Comparison of ENCODE assay signal across 25 cellular contexts in genomic region chr12:124664395-124665111, GRCh38.
DNase-seq lines count a peak whose midpoint lies in the region; ATAC-seq and TF ChIP-seq lines count a peak whose summit lies in the region.
"Had no signal": no experiment of that assay in that cellular context is flagged by ENCODE, and none has a peak within 500 bp of the region (broad histone marks: within the 10 kb centered on the region; RNA-seq: fewer than 3 reads in every experiment).

No MANE protein-coding gene starts in this region.

- H3K4me3 ChIP-seq in naive thymus-derived CD4-positive, alpha-beta T cell (ENCODE audit: low read length), result no peak overlapping the region
- no peak overlapping the region for H3K4me3 ChIP-seq in CD4-positive, alpha-beta memory T cell (ENCODE audit: low read length in 2 of 2)
- H3K4me3 ChIP-seq: SJCRH30 had no signal

- CTCF ChIA-PET in naive thymus-derived CD4-positive, alpha-beta T cell (lab: Charles Lee), result no interaction called here
- CTCF ChIA-PET in activated CD8-positive, alpha-beta T cell treated with anti-CD3 and anti-CD28 coated beads for 36 hours (lab: Charles Lee), result no interaction called here
- CTCF ChIA-PET in CD4-positive, alpha-beta memory T cell (lab: Charles Lee; ENCODE audit: partially characterized antibody), result no interaction called here

- H3K27me3 ChIP-seq in naive thymus-derived CD4-positive, alpha-beta T cell (ENCODE audit: control insufficient read depth in 2 of 2, insufficient read depth in 2 of 2, low read length in 2 of 2), result no peaks in the 10 kb centered on the region
- H3K27me3 ChIP-seq in CD4-positive, alpha-beta memory T cell (ENCODE audit: insufficient read depth, low read length), result no peaks in the 10 kb centered on the region
- H3K27me3 ChIP-seq: SJCRH30 had no signal

- H3K27ac ChIP-seq in naive thymus-derived CD4-positive, alpha-beta T cell (ENCODE audit: low read depth, low read length), result no peak overlapping the region
- no peak overlapping the region for H3K27ac ChIP-seq in CD4-positive, alpha-beta memory T cell (ENCODE audit: low read depth, low read length)
- H3K27ac ChIP-seq: parathyroid adenoma, SJCRH30 had no signal

- H3K27ac Mint-ChIP-seq in CD14-positive monocyte, result peak overlapping the region; percentile 8 to 89 (median 79)
- H3K27ac Mint-ChIP-seq in dendritic cell treated with granulocyte-macrophage colony-stimulating factor and Interleukin-4, amounts not matched to agents 40 ng/mL and 50 ng/mL, for 4 days, result peak overlapping the region; percentile 10
- H3K27ac Mint-ChIP-seq in naive thymus-derived CD4-positive, alpha-beta T cell, result no peak overlapping the region
- H3K27ac Mint-ChIP-seq in activated CD8-positive, alpha-beta T cell treated with anti-CD3 and anti-CD28 coated beads for 36 hours, result no peak overlapping the region
- H3K27ac Mint-ChIP-seq in CD4-positive, alpha-beta memory T cell, result no peak overlapping the region
- H3K27ac Mint-ChIP-seq: activated B cell treated with CpG ODN at 0.5 μM for 24 hours; activated CD8-positive, alpha-beta T cell treated with anti-CD3 and anti-CD28 coated beads, Interleukin-2, amount 10 ng/mL, durations not matched to agents 7 days and 5 days; activated naive CD4-positive, alpha-beta T cell treated with anti-CD3 and anti-CD28 coated beads, Interleukin-2, amount 10 ng/mL, durations not matched to agents 7 days and 5 days; CD8-positive, alpha-beta T cell; memory B cell; stimulated activated memory B cell treated with anti-CD40 and anti-IgM and Interleukin-4, amounts not matched to agents 10 μg/mL and 1 μg/mL and 100 μg/mL, for 72 hours; T-helper 2 cell treated with Interferon-gamma antibody and Interleukin-4, amounts not matched to agents 5 μg/mL and 100 μg/mL, for 36 hours had no signal

- intact Hi-C loops in CD14-positive monocyte (cut with micrococcal nuclease), result loop anchor here (5.0 kb wide), 5 partner anchors 32 to 103 kb away; partner anchors contain the start of gene NCOR2 (in 1 of the 2)
- intact Hi-C loops in dendritic cell treated with granulocyte-macrophage colony-stimulating factor and Interleukin-4, amounts not matched to agents 40 ng/mL and 50 ng/mL, for 4 days (cut with micrococcal nuclease), result no loop called here
- intact Hi-C loops in naive thymus-derived CD4-positive, alpha-beta T cell (cut with micrococcal nuclease), result no loop called here
- intact Hi-C loops in activated CD8-positive, alpha-beta T cell treated with anti-CD3 and anti-CD28 coated beads for 36 hours (cut with micrococcal nuclease), result no loop called here
- intact Hi-C loops in CD4-positive, alpha-beta memory T cell (cut with micrococcal nuclease), result no loop called here

- no peaks in the 10 kb centered on the region for H3K4me1 ChIP-seq in naive thymus-derived CD4-positive, alpha-beta T cell (ENCODE audit: control insufficient read depth in 2 of 2, insufficient read depth in 2 of 2, low read length in 2 of 2)
- H3K4me1 ChIP-seq in CD4-positive, alpha-beta memory T cell (ENCODE audit: insufficient read depth, low read length), result no peaks in the 10 kb centered on the region
- H3K4me1 ChIP-seq: parathyroid adenoma had no signal

- H3K36me3 ChIP-seq in naive thymus-derived CD4-positive, alpha-beta T cell (ENCODE audit: control insufficient read depth in 2 of 3, insufficient read depth in 3 of 3, low read length in 3 of 3), result no peaks in the 10 kb centered on the region
- no peaks in the 10 kb centered on the region for H3K36me3 ChIP-seq in CD4-positive, alpha-beta memory T cell (ENCODE audit: insufficient read depth, low read length)
- H3K36me3 ChIP-seq: SJCRH30 had no signal

- POLR2A ChIA-PET in naive thymus-derived CD4-positive, alpha-beta T cell (lab: Charles Lee), result no interaction called here
- POLR2A ChIA-PET in activated CD8-positive, alpha-beta T cell treated with anti-CD3 and anti-CD28 coated beads for 36 hours (lab: Charles Lee), result no interaction called here
- POLR2A ChIA-PET in CD4-positive, alpha-beta memory T cell (lab: Charles Lee; ENCODE audit: partially characterized antibody), result no interaction called here

- peak; percentile 43 for ATAC-seq in naive thymus-derived CD4-positive, alpha-beta T cell
- no peak for ATAC-seq in activated CD8-positive, alpha-beta T cell treated with anti-CD3 and anti-CD28 coated beads for 36 hours
- ATAC-seq: activated CD8-positive, alpha-beta T cell treated with anti-CD3 and anti-CD28 coated beads, Interleukin-2, amount 10 ng/mL, durations not matched to agents 7 days and 5 days; CD8-positive, alpha-beta T cell; stimulated activated memory B cell treated with anti-CD40 and anti-IgM and Interleukin-4, amounts not matched to agents 10 μg/mL and 1 μg/mL and 100 μg/mL, for 72 hours had no signal

- peaks cover 8 to 20% (median 14%) of the 10 kb centered on the region in 7 donors for H3K9me3 Mint-ChIP-seq in CD14-positive monocyte
- peaks cover 15% of the 10 kb centered on the region for H3K9me3 Mint-ChIP-seq in dendritic cell treated with granulocyte-macrophage colony-stimulating factor and Interleukin-4, amounts not matched to agents 40 ng/mL and 50 ng/mL, for 4 days
- H3K9me3 Mint-ChIP-seq in naive thymus-derived CD4-positive, alpha-beta T cell, result peaks cover 0 to 26% (median 9%) of the 10 kb centered on the region in 11 donors
- H3K9me3 Mint-ChIP-seq in activated CD8-positive, alpha-beta T cell treated with anti-CD3 and anti-CD28 coated beads for 36 hours, result peaks cover 13% of the 10 kb centered on the region
- peaks cover 0 to 38% (median 13%) of the 10 kb centered on the region in 8 donors for H3K9me3 Mint-ChIP-seq in CD4-positive, alpha-beta memory T cell
- H3K9me3 Mint-ChIP-seq: CD8-positive, alpha-beta T cell had no signal

- no peak for TF ChIP-seq CTCF in CD14-positive monocyte (IDR thresholded peaks at IDR 0.05)
- no peak for TF ChIP-seq CTCF in activated CD8-positive, alpha-beta T cell treated with anti-CD3 and anti-CD28 coated beads for 36 hours (IDR thresholded peaks at IDR 0.05)
- no peak for TF ChIP-seq CTCF in GM10266 (IDR thresholded peaks at IDR 0.05; ENCODE audit: control insufficient read depth, insufficient read depth, low read depth, missing control alignments)

- no peak for DNase-seq in CD14-positive monocyte (ENCODE audit: low spot score)
- peak; percentile 53 for DNase-seq in NCI-H226
- no peak for DNase-seq in naive thymus-derived CD4-positive, alpha-beta T cell
- no peak for DNase-seq in activated CD8-positive, alpha-beta T cell treated with anti-CD3 and anti-CD28 coated beads for 36 hours
- DNase-seq in CD4-positive, alpha-beta memory T cell, result no peak
- no peak for DNase-seq in SKM-1 (lab: John Stamatoyannopoulos, UW; ENCODE audit: unreplicated experiment)
- DNase-seq in GM10266 (ENCODE audit: extremely low spot score), result no peak
- DNase-seq: activated B cell treated with CpG ODN at 0.5 μM for 24 hours; activated CD8-positive, alpha-beta T cell treated with anti-CD3 and anti-CD28 coated beads, Interleukin-2, amount 10 ng/mL, durations not matched to agents 7 days and 5 days; activated naive CD4-positive, alpha-beta T cell treated with anti-CD3 and anti-CD28 coated beads, Interleukin-2, amount 10 ng/mL, durations not matched to agents 7 days and 5 days; activated T-cell treated with anti-CD3 and anti-CD28 coated beads, Interleukin-2, amount 50 U/mL, for 1 hour; CD8-positive, alpha-beta T cell; DMS53; foreskin fibroblast; GOT3; MM.1S; naive B cell; NCI-H187; NCI-H82 had no signal

- H3K27me3 Mint-ChIP-seq in CD14-positive monocyte (ENCODE audit: low read depth in 3 of 3), result peaks cover 0 to 3% (median 2%) of the 10 kb centered on the region in 3 donors
- H3K27me3 Mint-ChIP-seq in dendritic cell treated with granulocyte-macrophage colony-stimulating factor and Interleukin-4, amounts not matched to agents 40 ng/mL and 50 ng/mL, for 4 days, result peaks cover 6% of the 10 kb centered on the region
- H3K27me3 Mint-ChIP-seq in naive thymus-derived CD4-positive, alpha-beta T cell, result peaks cover 0 to 2% (median 0%) of the 10 kb centered on the region in 5 donors
- no peaks in the 10 kb centered on the region for H3K27me3 Mint-ChIP-seq in activated CD8-positive, alpha-beta T cell treated with anti-CD3 and anti-CD28 coated beads for 36 hours
- H3K27me3 Mint-ChIP-seq in CD4-positive, alpha-beta memory T cell, result peaks cover 0 to 1% of the 10 kb centered on the region in 2 donors

- H3K4me1 Mint-ChIP-seq in CD14-positive monocyte, result peaks cover 33% of the 10 kb centered on the region
- H3K4me1 Mint-ChIP-seq in dendritic cell treated with granulocyte-macrophage colony-stimulating factor and Interleukin-4, amounts not matched to agents 40 ng/mL and 50 ng/mL, for 4 days (ENCODE audit: low read depth), result peaks cover 30% of the 10 kb centered on the region
- H3K4me1 Mint-ChIP-seq in naive thymus-derived CD4-positive, alpha-beta T cell, result peaks cover 0 to 4% (median 0%) of the 10 kb centered on the region in 7 donors
- no peaks in the 10 kb centered on the region for H3K4me1 Mint-ChIP-seq in activated CD8-positive, alpha-beta T cell treated with anti-CD3 and anti-CD28 coated beads for 36 hours (ENCODE audit: low read depth)
- no peaks in the 10 kb centered on the region for H3K4me1 Mint-ChIP-seq in CD4-positive, alpha-beta memory T cell
- H3K4me1 Mint-ChIP-seq: activated naive CD4-positive, alpha-beta T cell treated with anti-CD3 and anti-CD28 coated beads, Interleukin-2, amount 10 ng/mL, durations not matched to agents 7 days and 5 days; naive B cell; stimulated activated memory B cell treated with anti-CD40 and anti-IgM and Interleukin-4, amounts not matched to agents 10 μg/mL and 1 μg/mL and 100 μg/mL, for 72 hours had no signal

- H3K9me3 ChIP-seq in naive thymus-derived CD4-positive, alpha-beta T cell (ENCODE audit: control insufficient read depth in 2 of 3, low read length in 3 of 3), result no peaks in the 10 kb centered on the region
- H3K9me3 ChIP-seq in CD4-positive, alpha-beta memory T cell (ENCODE audit: control insufficient read depth in 1 of 2, low read length in 2 of 2), result peaks cover 0 to 4% of the 10 kb centered on the region in 2 donors

- peaks cover 27 to 30% of the 10 kb centered on the region in 2 donors for H3K36me3 Mint-ChIP-seq in CD14-positive monocyte
- H3K36me3 Mint-ChIP-seq in dendritic cell treated with granulocyte-macrophage colony-stimulating factor and Interleukin-4, amounts not matched to agents 40 ng/mL and 50 ng/mL, for 4 days (ENCODE audit: low read depth), result peaks cover 16% of the 10 kb centered on the region
- H3K36me3 Mint-ChIP-seq in naive thymus-derived CD4-positive, alpha-beta T cell, result peaks cover 0 to 6% (median 1%) of the 10 kb centered on the region in 5 donors
- no peaks in the 10 kb centered on the region for H3K36me3 Mint-ChIP-seq in activated CD8-positive, alpha-beta T cell treated with anti-CD3 and anti-CD28 coated beads for 36 hours (ENCODE audit: low read depth)
- peaks cover 0 to 6% of the 10 kb centered on the region in 2 donors for H3K36me3 Mint-ChIP-seq in CD4-positive, alpha-beta memory T cell
- H3K36me3 Mint-ChIP-seq: activated naive CD4-positive, alpha-beta T cell treated with anti-CD3 and anti-CD28 coated beads, Interleukin-2, amount 10 ng/mL, durations not matched to agents 7 days and 5 days; CD8-positive, alpha-beta T cell; stimulated activated memory B cell treated with anti-CD40 and anti-IgM and Interleukin-4, amounts not matched to agents 10 μg/mL and 1 μg/mL and 100 μg/mL, for 72 hours had no signal

- H3K4me3 Mint-ChIP-seq in CD14-positive monocyte, result no peak overlapping the region
- H3K4me3 Mint-ChIP-seq in dendritic cell treated with granulocyte-macrophage colony-stimulating factor and Interleukin-4, amounts not matched to agents 40 ng/mL and 50 ng/mL, for 4 days, result no peak overlapping the region
- H3K4me3 Mint-ChIP-seq in naive thymus-derived CD4-positive, alpha-beta T cell, result no peak overlapping the region
- no peak overlapping the region for H3K4me3 Mint-ChIP-seq in activated CD8-positive, alpha-beta T cell treated with anti-CD3 and anti-CD28 coated beads for 36 hours
- H3K4me3 Mint-ChIP-seq in CD4-positive, alpha-beta memory T cell, result no peak overlapping the region
- H3K4me3 Mint-ChIP-seq: activated B cell treated with CpG ODN at 0.5 μM for 24 hours; activated CD8-positive, alpha-beta T cell treated with anti-CD3 and anti-CD28 coated beads, Interleukin-2, amount 10 ng/mL, durations not matched to agents 7 days and 5 days; activated naive CD4-positive, alpha-beta T cell treated with anti-CD3 and anti-CD28 coated beads, Interleukin-2, amount 10 ng/mL, durations not matched to agents 7 days and 5 days; CD8-positive, alpha-beta T cell; memory B cell; naive B cell; stimulated activated memory B cell treated with anti-CD40 and anti-IgM and Interleukin-4, amounts not matched to agents 10 μg/mL and 1 μg/mL and 100 μg/mL, for 72 hours; T-helper 2 cell treated with Interferon-gamma antibody and Interleukin-4, amounts not matched to agents 5 μg/mL and 100 μg/mL, for 36 hours had no signal

Comparison
In these comparisons a context has a peak if more than half of its experiments do, and no peak if none do; other contexts are left out.
1. H3K27ac Mint-ChIP-seq: peak in CD14-positive monocyte (7 of 7) and dendritic cell treated with granulocyte-macrophage colony-stimulating factor and Interleukin-4, amounts not matched to agents 40 ng/mL and 50 ng/mL, for 4 days (single experiment); none in naive thymus-derived CD4-positive, alpha-beta T cell (0 of 9), activated CD8-positive, alpha-beta T cell treated with anti-CD3 and anti-CD28 coated beads for 36 hours (single experiment) and CD4-positive, alpha-beta memory T cell (0 of 7).
2. intact Hi-C loops: an anchor here in CD14-positive monocyte (5.0 kb wide); none called in dendritic cell treated with granulocyte-macrophage colony-stimulating factor and Interleukin-4, amounts not matched to agents 40 ng/mL and 50 ng/mL, for 4 days, naive thymus-derived CD4-positive, alpha-beta T cell, activated CD8-positive, alpha-beta T cell treated with anti-CD3 and anti-CD28 coated beads for 36 hours and CD4-positive, alpha-beta memory T cell.